Comparison of ENCODE assay signal across 21 cellular contexts in genomic region chrX:103258275-103258674, GRCh38. TPM values are rescaled to one million over a fixed set of nuclear protein-coding genes. Genes with fewer than 3 reads are reported as not detected.
DNase-seq lines count a peak whose midpoint lies in the region; ATAC-seq and TF ChIP-seq lines count a peak whose summit lies in the region.
"Had no signal": no experiment of that assay in that cellular context is flagged by ENCODE, and none has a peak within 500 bp of the region (broad histone marks: within the 10 kb centered on the region; RNA-seq: fewer than 3 reads in every experiment).

No MANE protein-coding gene starts in this region.

- TF ChIP-seq POLR2A in right lobe of liver (IDR thresholded peaks at IDR 0.05), result no peak
- no peak for TF ChIP-seq POLR2A in ovary (IDR thresholded peaks at IDR 0.05)

- no peak for TF ChIP-seq CTCF in right lobe of liver (IDR thresholded peaks at IDR 0.05)
- no peak for TF ChIP-seq CTCF in ovary (IDR thresholded peaks at IDR 0.05)
- no peak for TF ChIP-seq CTCF in left lung (IDR thresholded peaks at IDR 0.05)

- H3K27ac ChIP-seq in right lobe of liver (no peak overlapping the region), ovary (no peak overlapping the region), left lung (no peak overlapping the region)
- H3K27ac ChIP-seq: HL-60 had no signal

- H3K36me3 ChIP-seq in right lobe of liver (no peaks in the 10 kb centered on the region), ovary (no peaks in the 10 kb centered on the region), left lung (no peaks in the 10 kb centered on the region)
- H3K36me3 ChIP-seq: BE2C had no signal

- H3K27me3 ChIP-seq in right lobe of liver (no peaks in the 10 kb centered on the region), ovary (no peaks in the 10 kb centered on the region), left lung (peaks cover 0 to 9% of the 10 kb centered on the region in 2 donors)
- H3K27me3 ChIP-seq: BE2C had no signal

- no peaks in the 10 kb centered on the region for H3K9me3 ChIP-seq in right lobe of liver
- no peaks in the 10 kb centered on the region for H3K9me3 ChIP-seq in ovary
- no peaks in the 10 kb centered on the region for H3K9me3 ChIP-seq in left lung
- H3K9me3 ChIP-seq: BE2C had no signal

- H3K4me3 ChIP-seq in right lobe of liver (no peak overlapping the region), ovary (no peak overlapping the region), left lung (no peak overlapping the region)
- H3K4me3 ChIP-seq: K562 had no signal

- intact Hi-C loops in left colon (cut with DNase I, micrococcal nuclease) (no loop called here), right lobe of liver (cut with DNase I) (no loop called here), ovary (cut with DNase I) (no loop called here), left lung (cut with DNase I) (no loop called here)

- no peak for TF ChIP-seq EP300 in ovary (IDR thresholded peaks at IDR 0.05)

- DNase-seq in DMS53 treated with DMSO at 0.1 percent for 48 hours (lab: John Stamatoyannopoulos, UW; ENCODE audit: unreplicated experiment) (peak; percentile 36), left colon (no peak), right lobe of liver (no peak), HK-2 (ENCODE audit: unreplicated experiment) (no peak), ovary (no peak), left lung (no peak)
- DNase-seq: ACHN; BE2C; C1 segment of cervical spinal cord; CD4-positive, CD25-positive, alpha-beta regulatory T cell; CD8-positive, alpha-beta memory T cell; COR-L47; DMS 273 treated with DMSO at 0.1 percent for 48 hours; DMS79; GDM1; H9; IMR-90 had no signal

- no peaks in the 10 kb centered on the region for H3K4me1 ChIP-seq in right lobe of liver
- no peaks in the 10 kb centered on the region for H3K4me1 ChIP-seq in ovary (ENCODE audit: insufficient read depth)
- peaks cover 0 to 6% of the 10 kb centered on the region in 2 donors for H3K4me1 ChIP-seq in left lung
- H3K4me1 ChIP-seq: BE2C had no signal

- ATAC-seq in left colon (peak; percentile 52), right lobe of liver (peak in 3 of 4 donors; percentile 16 to 33 (median 23)), left lung (no peak)
- ATAC-seq: K562 had no signal

RNA-seq across cellular contexts. Expression of gene TCEAL8, which starts 3.3 kb away (rescaled TPM):
- total RNA-seq in left colon (10 to 100 TPM; 29.2 to 36.4 TPM), right lobe of liver (10 to 100 TPM; 11.2 to 21.0 (median 16.6) TPM), ovary (10 to 100 TPM; 41.8 to 72.0 (median 56.8) TPM), left lung (10 to 100 TPM; 51.7 to 51.8 TPM)
- 100 to 1,000 TPM in 1 of 2 donors, 10 to 100 TPM in 1; 67.6 to 121 TPM for polyA plus RNA-seq in ovary

RNA-seq across cellular contexts. Expression of gene TCEAL5, which starts 18.3 kb away (rescaled TPM):
- total RNA-seq in left colon, result not detected
- total RNA-seq in right lobe of liver, result not detected
- 1 to 10 TPM in 5 of 7 donors, under 1 TPM in 1, not detected in 1; 0.50 to 4.0 (median 2.2) TPM for total RNA-seq in ovary
- 1 to 10 TPM; 2.3 to 3.6 TPM for polyA plus RNA-seq in ovary
- not detected for total RNA-seq in left lung
- total RNA-seq: CD4-positive, CD25-positive, alpha-beta regulatory T cell; CD8-positive, alpha-beta memory T cell; Daoy; H9; HT1080; IMR-90 had no signal
- polyA plus RNA-seq: CD4-positive, CD25-positive, alpha-beta regulatory T cell; CD8-positive, alpha-beta memory T cell; IMR-90 had no signal

RNA-seq across cellular contexts. Expression of gene BEX4, which starts 43.4 kb away (rescaled TPM):
- 10 to 100 TPM; 12.3 to 16.8 TPM for total RNA-seq in left colon
- 1 to 10 TPM; 2.2 to 6.1 (median 2.9) TPM for total RNA-seq in right lobe of liver
- total RNA-seq in ovary, result 10 to 100 TPM; 51.0 to 75.3 (median 60.9) TPM
- 100 to 1,000 TPM; 101 to 124 TPM for polyA plus RNA-seq in ovary
- 10 to 100 TPM; 28.8 to 33.5 TPM for total RNA-seq in left lung
- total RNA-seq: HT1080 had no signal

RNA-seq across cellular contexts. Expression of gene BEX2, which starts 52.5 kb away (rescaled TPM):
- total RNA-seq in left colon (1 to 10 TPM; 5.1 to 7.8 TPM), right lobe of liver (1 to 10 TPM in 3 of 6 experiments, not detected in 3; 1.9 to 2.1 (median 2.1) TPM), ovary (10 to 100 TPM; 29.5 to 67.0 (median 52.9) TPM), left lung (10 to 100 TPM in 1 of 2 donors, 1 to 10 TPM in 1; 9.7 to 19.3 TPM)
- 10 to 100 TPM; 55.9 to 79.4 TPM for polyA plus RNA-seq in ovary
- total RNA-seq: IMR-90 had no signal
